8 cellular contexts compared by ENCODE assay signal in genomic region chr3:152961323-152961722, GRCh38.
A peak's percentile ranks its signal among the peaks of the same experiment; 100 is the strongest.
DNase-seq lines count a peak whose midpoint lies in the region; ATAC-seq and TF ChIP-seq lines count a peak whose summit lies in the region.

No MANE protein-coding gene starts in this region.

- no peaks in the 10 kb centered on the region for H3F3A ChIP-seq in PC-3 (ENCODE audit: low read length, unreplicated experiment)

- H3K4me1 ChIP-seq in PC-3 (ENCODE audit: insufficient read depth, low read length) (peaks cover 27% of the 10 kb centered on the region), foreskin keratinocyte (peaks cover 9% of the 10 kb centered on the region)

- peak; percentile 60 for ATAC-seq in GM19328 (IDR thresholded peaks at IDR 0.05; ENCODE audit: unreplicated experiment)
- ATAC-seq in PC-3 = peak; percentile 60
- peak; percentile 74 for ATAC-seq in foreskin keratinocyte
- ATAC-seq in GM18520 (IDR thresholded peaks at IDR 0.05; ENCODE audit: unreplicated experiment) = no peak
- ATAC-seq in GM21367 (IDR thresholded peaks at IDR 0.05; ENCODE audit: unreplicated experiment) = no peak
- no peak for ATAC-seq in HG02938 (IDR thresholded peaks at IDR 0.05; ENCODE audit: unreplicated experiment)

- CTCF ChIA-PET in PC-3 (lab: Charles Lee) = no interaction called here

- intact Hi-C loops in PC-3 (cut with micrococcal nuclease) = loop anchor here (1.0 to 5.0 kb wide), 5 partner anchors 87 to 487 kb away; partner anchors contain the start of gene P2RY1

- H3K4me3 ChIP-seq in PC-3 (ENCODE audit: low read length) = no peak overlapping the region

- H4K20me1 ChIP-seq in PC-3 (ENCODE audit: low read length) = no peaks in the 10 kb centered on the region

- DNase-seq in AG08396 (ENCODE audit: low spot score) = peak; percentile 12
- DNase-seq in PC-3 = peak; percentile 78
- DNase-seq in foreskin keratinocyte = peak in 1 of 2 donors; percentile 52
- no peak for DNase-seq in NCI-H2227 (lab: John Stamatoyannopoulos, UW; ENCODE audit: unreplicated experiment)

- H3K27me3 ChIP-seq in PC-3 (ENCODE audit: low read length) (no peaks in the 10 kb centered on the region), foreskin keratinocyte (no peaks in the 10 kb centered on the region)

- no peaks in the 10 kb centered on the region for H3K36me3 ChIP-seq in PC-3 (ENCODE audit: low read depth, low read length)

- BruUV-seq in PC-3 (replicated peaks; lab: Mats Ljungman, UMichigan) = no TSS peak

- H3K27ac ChIP-seq in PC-3 (ENCODE audit: low read length) (no peak overlapping the region), foreskin keratinocyte (no peak overlapping the region)

- H3K9me2 ChIP-seq in PC-3 (replicated peaks; ENCODE audit: low read length) = no peaks in the 10 kb centered on the region

- H3K9ac ChIP-seq in PC-3 (ENCODE audit: low read length) = no peak overlapping the region

- TF ChIP-seq CTCF in PC-3 (conservative IDR thresholded peaks at IDR 0.05; ENCODE audit: low read depth, low read length) (peak; percentile 83), foreskin keratinocyte (conservative IDR thresholded peaks at IDR 0.05) (peak; percentile 79)

- H2AFZ ChIP-seq in PC-3 (ENCODE audit: low read length) = 0 out of 2 replicates have a peak overlapping the region, but pooled peaks have one; percentile 9

- peak overlapping the region; percentile 60 for H3K4me2 ChIP-seq in PC-3 (ENCODE audit: low read length)

- H3K9me3 ChIP-seq in PC-3 (ENCODE audit: low read length) = no peaks in the 10 kb centered on the region

- no peaks in the 10 kb centered on the region for H3K79me2 ChIP-seq in PC-3 (ENCODE audit: low read length)

- POLR2A ChIA-PET in PC-3 (lab: Charles Lee; ENCODE audit: unreplicated experiment) = interaction anchor here (0.5 kb wide), 1 partner anchor 488 kb away, joined by 4 read pairs; no protein-coding TSS in a partner anchor

Comparison
In these comparisons a context has a peak if more than half of its experiments do, and no peak if none do; other contexts are left out.
1. ATAC-seq: peak in GM19328 (single experiment), PC-3 (single experiment) and foreskin keratinocyte (single experiment); none in GM18520 (single experiment), GM21367 (single experiment) and HG02938 (single experiment).